Comparison of ENCODE assay signal across 1 cellular context in genomic region chr5:139862313-139862712, GRCh38.
TF ChIP-seq lines count a peak whose summit lies in the region.

No MANE protein-coding gene starts in this region.

TF ChIP-seq in GM12878, 131 proteins besides CTCF, POLR2A, EP300 and RAD21 (continued from another document):
- no peak for TF ChIP-seq E4F1 (IDR thresholded peaks at IDR 0.05; ENCODE audit: borderline replicate concordance, partially characterized antibody)
